13 cellular contexts compared by ENCODE assay signal in the genomic region with DNA sequence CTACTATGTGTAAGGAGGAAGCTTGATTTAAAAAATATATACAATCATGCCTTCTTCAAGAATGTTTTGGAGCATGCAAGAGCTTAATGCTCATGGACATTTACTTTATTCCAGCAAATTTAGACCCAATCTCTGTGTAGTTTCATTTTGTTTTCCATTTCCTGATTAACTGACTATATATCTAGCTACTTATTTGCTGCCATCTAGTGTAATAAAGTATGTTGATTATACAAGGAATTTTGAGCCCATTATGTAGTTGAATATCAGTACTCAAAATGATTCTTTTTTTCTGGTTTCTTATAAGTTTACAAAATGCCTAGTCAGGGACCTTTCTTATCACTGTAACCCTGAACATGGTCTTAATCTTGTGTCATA.
DNase-seq lines count a peak whose midpoint lies in the region; ATAC-seq and TF ChIP-seq lines count a peak whose summit lies in the region.
"Had no signal": no experiment of that assay in that cellular context is flagged by ENCODE, and none has a peak within 500 bp of the region (broad histone marks: within the 10 kb centered on the region; RNA-seq: fewer than 3 reads in every experiment).

No MANE protein-coding gene starts in this region.

- H3K36me3 ChIP-seq in adipocyte (ENCODE audit: control insufficient read depth, insufficient read depth, low read length, severe bottlenecking) (no peaks in the 10 kb centered on the region), tibial nerve (no peaks in the 10 kb centered on the region)

- no peak for ATAC-seq in HG03108 (IDR thresholded peaks at IDR 0.05; ENCODE audit: unreplicated experiment)
- ATAC-seq: activated naive CD4-positive, alpha-beta T cell treated with anti-CD3 and anti-CD28 coated beads, Interleukin-2, amount 50 U/mL, for 72 hours had no signal

- H3K9me3 ChIP-seq in adipocyte (ENCODE audit: control insufficient read depth, low read length) (no peaks in the 10 kb centered on the region), tibial nerve (no peaks in the 10 kb centered on the region)

- no peak overlapping the region for H3K27ac ChIP-seq in tibial nerve

- H3K9ac ChIP-seq in adipocyte (ENCODE audit: low read length) = no peak overlapping the region

- DNase-seq in SIG-M5 treated with dmso at 0.1 percent for 504 hours (lab: John Stamatoyannopoulos, UW; ENCODE audit: unreplicated experiment) (peak; percentile 17), SIG-M5 (lab: John Stamatoyannopoulos, UW) (no peak), adipocyte (ENCODE audit: low read depth) (peak; percentile 38), kidney glomerular epithelial cell (lab: John Stamatoyannopoulos, UW) (peak; percentile 38), tibial nerve (ENCODE audit: low spot score in 2 of 2) (no peak), NCI-H1417 treated with DMSO at 0.1 percent for 48 hours (lab: John Stamatoyannopoulos, UW) (no peak)
- no peak for DNase-seq in activated CD4-positive, alpha-beta T cell treated with anti-CD3 and anti-CD28 coated beads for 48 hours
- DNase-seq: erythroblast; midbrain; stimulated activated CD4-positive, alpha-beta T cell treated with anti-CD3 and anti-CD28 coated beads, Interleukin-4, amount 100 ng/mL, for 24 hours; T1000 had no signal

- TF ChIP-seq POLR2A in tibial nerve (IDR thresholded peaks at IDR 0.05) = no peak

- H3K4me1 ChIP-seq in adipocyte (ENCODE audit: control insufficient read depth, insufficient read depth, low read length) (peaks cover 17% of the 10 kb centered on the region), tibial nerve (peaks cover 0 to 11% (median 4%) of the 10 kb centered on the region in 4 donors)

- H3K4me3 ChIP-seq in adipocyte (ENCODE audit: low read length) = peak overlapping the region; percentile 64
- H3K4me3 ChIP-seq in tibial nerve = peak overlapping the region in 1 of 4 donors; percentile 12

- H3K27me3 ChIP-seq in adipocyte (replicated peaks; ENCODE audit: control insufficient read depth, insufficient read depth, low read length) = no peaks in the 10 kb centered on the region
- H3K27me3 ChIP-seq in tibial nerve = no peaks in the 10 kb centered on the region

- peak in 3 of 5 experiments; percentile 10 to 25 (median 10) for TF ChIP-seq CTCF in tibial nerve (IDR thresholded peaks at IDR 0.05)

- TF ChIP-seq EP300 in tibial nerve (IDR thresholded peaks at IDR 0.05) = no peak

Comparison
In these comparisons a context has a peak if more than half of its experiments do, and no peak if none do; other contexts are left out.
1. DNase-seq: peak in SIG-M5 treated with dmso at 0.1 percent for 504 hours (single experiment), adipocyte (single experiment) and kidney glomerular epithelial cell (single experiment); none in SIG-M5 (single experiment), tibial nerve (0 of 2), activated CD4-positive, alpha-beta T cell treated with anti-CD3 and anti-CD28 coated beads for 48 hours (single experiment) and NCI-H1417 treated with DMSO at 0.1 percent for 48 hours (single experiment).